ENCODE assay signal across 13 cellular contexts in the genomic region with DNA sequence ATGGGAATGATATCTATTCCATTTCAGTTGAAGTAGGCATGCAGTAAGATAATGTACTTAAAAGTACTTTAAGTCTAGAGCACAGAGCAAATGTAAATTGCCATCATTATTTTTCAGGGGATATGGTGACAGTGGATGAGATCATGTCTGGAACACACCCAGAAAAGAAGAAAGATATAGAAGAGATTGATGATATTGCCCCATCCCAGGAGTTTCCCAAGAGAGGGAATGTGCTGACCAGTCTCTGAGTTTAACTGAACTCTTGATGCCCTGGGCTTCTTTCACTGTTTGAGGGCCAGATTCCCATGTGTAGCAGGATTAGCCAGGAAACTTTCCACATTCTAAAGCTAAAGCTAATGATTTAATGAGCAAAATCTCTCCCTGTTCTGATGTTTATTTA.
DNase-seq lines count a peak whose midpoint lies in the region; TF ChIP-seq lines count a peak whose summit lies in the region.
"Had no signal": no experiment of that assay in that cellular context is flagged by ENCODE, and none has a peak within 500 bp of the region (broad histone marks: within the 10 kb centered on the region; RNA-seq: fewer than 3 reads in every experiment).

No MANE protein-coding gene starts in this region.

- DNase-seq in Daoy (ENCODE audit: low read depth), result peak; percentile 63
- peak; percentile 37 for DNase-seq in NCI-H146 treated with DMSO at 0.1 percent for 48 hours (lab: John Stamatoyannopoulos, UW; ENCODE audit: unreplicated experiment)
- peak; percentile 58 for DNase-seq in choroid plexus epithelial cell (ENCODE audit: low read depth)
- peak; percentile 50 to 56 for DNase-seq in lung microvascular endothelial cell (ENCODE audit: low read depth in 2 of 2)
- no peak for DNase-seq in hypothalamus (lab: John Stamatoyannopoulos, UW)
- no peak for DNase-seq in dorsolateral prefrontal cortex
- DNase-seq in PC-9, result no peak
- DNase-seq in LoVo (ENCODE audit: low spot score), result no peak
- DNase-seq: CD8-positive, alpha-beta memory T cell; naive B cell; NCI-H2107; testis had no signal

- H3K4me3 ChIP-seq in choroid plexus epithelial cell (ENCODE audit: low read depth, low read length) (no peak overlapping the region), dorsolateral prefrontal cortex (no peak overlapping the region), PC-9 (no peak overlapping the region)
- H3K4me3 ChIP-seq: testis had no signal

- H3K27ac ChIP-seq in dorsolateral prefrontal cortex (peak overlapping the region in 14 of 59 donors; percentile 4 to 51 (median 30)), PC-9 (no peak overlapping the region)
- H3K27ac ChIP-seq: KMS-11, testis had no signal

- CTCF ChIA-PET in PC-9 (lab: Charles Lee), result no interaction called here

- no peaks in the 10 kb centered on the region for H3K9me2 ChIP-seq in PC-9 (ENCODE audit: insufficient read depth)

- no TSS peak for BruUV-seq in PC-9 (replicated peaks; lab: Mats Ljungman, UMichigan)

- no peaks in the 10 kb centered on the region for H3F3A ChIP-seq in PC-9 (ENCODE audit: insufficient read depth, low read depth)

- no peaks in the 10 kb centered on the region for H3K4me1 ChIP-seq in PC-9 (replicated peaks; ENCODE audit: insufficient read depth)
- H3K4me1 ChIP-seq: testis had no signal

- no peaks in the 10 kb centered on the region for H4K20me1 ChIP-seq in PC-9 (ENCODE audit: insufficient read depth)

- H3K36me3 ChIP-seq in PC-9 (ENCODE audit: low read depth), result no peaks in the 10 kb centered on the region

- no peak overlapping the region for H2AFZ ChIP-seq in PC-9

- POLR2A ChIA-PET in PC-9 (lab: Charles Lee; ENCODE audit: unreplicated experiment), result no interaction called here

- H3K4me2 ChIP-seq in PC-9, result no peak overlapping the region
- H3K4me2 ChIP-seq: KMS-11 had no signal

- H3K9me3 ChIP-seq in PC-9 (ENCODE audit: insufficient read depth, low read depth), result no peaks in the 10 kb centered on the region
- H3K9me3 ChIP-seq: testis had no signal

- H3K27me3 ChIP-seq in dorsolateral prefrontal cortex, result no peaks in the 10 kb centered on the region
- H3K27me3 ChIP-seq in PC-9 (ENCODE audit: insufficient read depth, low read depth), result peaks cover 4% of the 10 kb centered on the region; the same call in 1 of the 2 replicates
- H3K27me3 ChIP-seq: testis had no signal

- H3K79me2 ChIP-seq in PC-9 (ENCODE audit: low read depth), result no peaks in the 10 kb centered on the region

- intact Hi-C loops in dorsolateral prefrontal cortex (cut with DNase I), result no loop called here
- intact Hi-C loops in PC-9 (cut with micrococcal nuclease; ENCODE audit: unreplicated experiment), result no loop called here

- no peak for TF ChIP-seq CTCF in choroid plexus epithelial cell (conservative IDR thresholded peaks at IDR 0.05; ENCODE audit: low read depth, low read length)
- no peak for TF ChIP-seq CTCF in dorsolateral prefrontal cortex (IDR thresholded peaks at IDR 0.05 in 54 of 56, conservative IDR thresholded peaks at IDR 0.05 in 2 of 56; ENCODE audit: low read depth in 1 of 56, partially characterized antibody in 56 of 56)
- no peak for TF ChIP-seq CTCF in PC-9 (conservative IDR thresholded peaks at IDR 0.05)

Comparison
In these comparisons a context has a peak if more than half of its experiments do, and no peak if none do; other contexts are left out.
1. DNase-seq: peak in Daoy (single experiment), NCI-H146 treated with DMSO at 0.1 percent for 48 hours (single experiment), choroid plexus epithelial cell (single experiment) and lung microvascular endothelial cell (2 of 2); none in hypothalamus (0 of 51), dorsolateral prefrontal cortex (0 of 10), PC-9 (0 of 2) and LoVo (single experiment).